ENCODE assay signal across 10 cellular contexts in genomic region chr2:233079473-233079877, GRCh38. TPM values are rescaled to one million over a fixed set of nuclear protein-coding genes. Genes with fewer than 3 reads are reported as not detected.
DNase-seq lines count a peak whose midpoint lies in the region; ATAC-seq and TF ChIP-seq lines count a peak whose summit lies in the region.
"Had no signal": no experiment of that assay in that cellular context is flagged by ENCODE, and none has a peak within 500 bp of the region (broad histone marks: within the 10 kb centered on the region; RNA-seq: fewer than 3 reads in every experiment).

No MANE protein-coding gene starts in this region.

- intact Hi-C loops in testis (cut with DNase I; ENCODE audit: low total_unique reads) = no loop called here

- H4K20me1 ChIP-seq in MM.1S (ENCODE audit: insufficient read depth, low read length) (no peaks in the 10 kb centered on the region), neural progenitor cell (ENCODE audit: low read depth) (no peaks in the 10 kb centered on the region)

- TF ChIP-seq CTCF in GM13976 (IDR thresholded peaks at IDR 0.05; ENCODE audit: borderline replicate concordance, control extremely low read depth, extremely low read depth, insufficient read depth, missing control alignments) (no peak), MM.1S (IDR thresholded peaks at IDR 0.05; ENCODE audit: low read length) (no peak), endodermal cell (conservative IDR thresholded peaks at IDR 0.05) (no peak), neural progenitor cell (IDR thresholded peaks at IDR 0.05) (no peak), testis (IDR thresholded peaks at IDR 0.05) (no peak)

- no peak overlapping the region for H3K4me3 ChIP-seq in MM.1S (ENCODE audit: low read length)
- H3K4me3 ChIP-seq in endodermal cell (ENCODE audit: low read length) = no peak overlapping the region
- no peak overlapping the region for H3K4me3 ChIP-seq in neural progenitor cell
- no peak overlapping the region for H3K4me3 ChIP-seq in testis

- TF ChIP-seq POLR2A in testis (IDR thresholded peaks at IDR 0.05) = no peak

- in situ Hi-C loops in GM13976 (cut with MboI; ENCODE audit: low sequenced_read_pairs, unreplicated experiment) = no loop called here

- peaks cover 53% of the 10 kb centered on the region for H3K79me2 ChIP-seq in MM.1S (ENCODE audit: low read length)
- H3K79me2 ChIP-seq in neural progenitor cell (ENCODE audit: low read depth) = no peaks in the 10 kb centered on the region

- DNase-seq in GM13976 (ENCODE audit: low spot score) = peak; percentile 51
- peak; percentile 58 for DNase-seq in MM.1S
- DNase-seq in endodermal cell = no peak
- DNase-seq in neural progenitor cell (ENCODE audit: low spot score) = no peak
- no peak for DNase-seq in testis
- DNase-seq: NCI-H526 treated with DMSO at 0.1 percent for 48 hours had no signal

- H3K4me1 Mint-ChIP-seq in endodermal cell (peaks cover 4% of the 10 kb centered on the region), neural progenitor cell (peaks cover 21% of the 10 kb centered on the region)

- WGBS in endodermal cell (ENCODE audit: insufficient coverage in 1 of 2, insufficient read length in 1 of 2), 2 experiments = 91 to 97% methylated on average over 9 to 10 of the region's 10 CpGs
- WGBS in testis, 2 donors = 71 to 75% methylated on average over 10 of the region's 10 CpGs

- H3K9me2 ChIP-seq in MM.1S (replicated peaks; ENCODE audit: insufficient read depth, low read length) = no peaks in the 10 kb centered on the region

- H3K9me3 Mint-ChIP-seq in endodermal cell (no peaks in the 10 kb centered on the region), neural progenitor cell (no peaks in the 10 kb centered on the region)

- H3K27ac Mint-ChIP-seq in endodermal cell (peak overlapping the region; percentile 5), neural progenitor cell (no peak overlapping the region)

- H3K36me3 Mint-ChIP-seq in endodermal cell (ENCODE audit: low read depth) (no peaks in the 10 kb centered on the region), neural progenitor cell (no peaks in the 10 kb centered on the region)

- H2AFZ ChIP-seq in MM.1S (ENCODE audit: low read length) = 0 out of 2 replicates have a peak overlapping the region, but pooled peaks have one; percentile 1
- H2AFZ ChIP-seq in neural progenitor cell (replicated peaks) = no peak overlapping the region

- H3K4me1 ChIP-seq in MM.1S (ENCODE audit: low read length) (peaks cover 56% of the 10 kb centered on the region), endodermal cell (ENCODE audit: control insufficient read depth, insufficient read depth, low read length) (no peaks in the 10 kb centered on the region), neural progenitor cell (peaks cover 29% of the 10 kb centered on the region), testis (peaks cover 4% of the 10 kb centered on the region)

- H3K9ac ChIP-seq in MM.1S (ENCODE audit: low read length) (no peak overlapping the region), endodermal cell (ENCODE audit: extremely low read depth, low read length, poor library complexity, severe bottlenecking) (no peak overlapping the region), neural progenitor cell (no peak overlapping the region)

- H3K27me3 ChIP-seq in MM.1S (replicated peaks; ENCODE audit: insufficient read depth, low read length) = no peaks in the 10 kb centered on the region
- H3K27me3 ChIP-seq in endodermal cell (ENCODE audit: control insufficient read depth, insufficient read depth, low read length, poor library complexity, severe bottlenecking) = no peaks in the 10 kb centered on the region
- peaks cover 7% of the 10 kb centered on the region for H3K27me3 ChIP-seq in neural progenitor cell
- no peaks in the 10 kb centered on the region for H3K27me3 ChIP-seq in testis

- H3K4me2 ChIP-seq in MM.1S (ENCODE audit: low read depth, low read length) (peak overlapping the region; percentile 41; the same call in 1 of the 2 replicates), neural progenitor cell (no peak overlapping the region)

- no peaks in the 10 kb centered on the region for H3K36me3 ChIP-seq in MM.1S (replicated peaks; ENCODE audit: insufficient read depth, low read length)
- H3K36me3 ChIP-seq in endodermal cell (ENCODE audit: control insufficient read depth, insufficient read depth, low read length) = no peaks in the 10 kb centered on the region
- H3K36me3 ChIP-seq in neural progenitor cell = no peaks in the 10 kb centered on the region
- H3K36me3 ChIP-seq in testis (ENCODE audit: low read depth, missing control alignments) = no peaks in the 10 kb centered on the region

- ATAC-seq in GM21515 (IDR thresholded peaks at IDR 0.05; ENCODE audit: unreplicated experiment) = peak; percentile 29
- ATAC-seq in HG02763 (IDR thresholded peaks at IDR 0.05; ENCODE audit: unreplicated experiment) = no peak
- ATAC-seq in GM19463 (IDR thresholded peaks at IDR 0.05; ENCODE audit: unreplicated experiment) = no peak

- no peaks in the 10 kb centered on the region for H3K9me3 ChIP-seq in MM.1S (replicated peaks; ENCODE audit: insufficient read depth, low read length)
- no peaks in the 10 kb centered on the region for H3K9me3 ChIP-seq in endodermal cell (ENCODE audit: control insufficient read depth, low read length)
- no peaks in the 10 kb centered on the region for H3K9me3 ChIP-seq in neural progenitor cell (ENCODE audit: low read depth)
- H3K9me3 ChIP-seq in testis = no peaks in the 10 kb centered on the region

- H3K4me3 Mint-ChIP-seq in endodermal cell (no peak overlapping the region), neural progenitor cell (no peak overlapping the region)

- peaks cover 32% of the 10 kb centered on the region for H3F3A ChIP-seq in MM.1S (ENCODE audit: insufficient read depth, low read length)
- peaks cover 3% of the 10 kb centered on the region for H3F3A ChIP-seq in neural progenitor cell (ENCODE audit: low read depth)

- H3K27ac ChIP-seq in MM.1S (ENCODE audit: low read length) (peak overlapping the region; percentile 62), endodermal cell (ENCODE audit: low read depth, low read length) (no peak overlapping the region), neural progenitor cell (no peak overlapping the region), testis (no peak overlapping the region)

- H3K27me3 Mint-ChIP-seq in endodermal cell (ENCODE audit: insufficient read depth) = no peaks in the 10 kb centered on the region
- peaks cover 5% of the 10 kb centered on the region for H3K27me3 Mint-ChIP-seq in neural progenitor cell (ENCODE audit: insufficient read depth, low read depth)

RNA-seq across cellular contexts. Expression of gene INPP5D, which starts 19.3 kb away (rescaled TPM):
- total RNA-seq in endodermal cell (1 to 10 TPM in 1 of 2 donors, under 1 TPM in 1; 0.66 to 3.0 TPM), neural progenitor cell (ENCODE audit: low replicate concordance) (2.9 and 4.2 TPM in 2 replicates), testis (10 to 100 TPM in 1 of 2 donors, 1 to 10 TPM in 1; 5.7 to 11.2 TPM)
- 4.5 TPM for polyA plus RNA-seq in endodermal cell (2013, experiment 1 of 2)
- polyA plus RNA-seq in endodermal cell (2013, experiment 2 of 2) = 3.7 TPM
- polyA plus RNA-seq in testis (ENCODE audit: insufficient read depth, low read depth, low replicate concordance) = 12.7 TPM

RNA-seq across cellular contexts. Expression of gene NEU2, which starts 47.0 kb away (rescaled TPM):
- total RNA-seq in endodermal cell (not detected), neural progenitor cell (ENCODE audit: low replicate concordance) (not detected in 2 replicates), testis (not detected)
- not detected for polyA plus RNA-seq in endodermal cell (2013, experiment 1 of 2)
- not detected for polyA plus RNA-seq in endodermal cell (2013, experiment 2 of 2)
- not detected for polyA plus RNA-seq in testis (ENCODE audit: insufficient read depth, low read depth, low replicate concordance)
- total RNA-seq: aorta had no signal
- polyA plus RNA-seq: aorta had no signal

Comparison
In these comparisons a context has a peak if more than half of its experiments do, and no peak if none do; other contexts are left out.
1. DNase-seq: peak in GM13976 (single experiment) and MM.1S (single experiment); none in endodermal cell (single experiment), neural progenitor cell (single experiment) and testis (single experiment).